Comparison of ENCODE assay signal across 18 cellular contexts in the genomic region with DNA sequence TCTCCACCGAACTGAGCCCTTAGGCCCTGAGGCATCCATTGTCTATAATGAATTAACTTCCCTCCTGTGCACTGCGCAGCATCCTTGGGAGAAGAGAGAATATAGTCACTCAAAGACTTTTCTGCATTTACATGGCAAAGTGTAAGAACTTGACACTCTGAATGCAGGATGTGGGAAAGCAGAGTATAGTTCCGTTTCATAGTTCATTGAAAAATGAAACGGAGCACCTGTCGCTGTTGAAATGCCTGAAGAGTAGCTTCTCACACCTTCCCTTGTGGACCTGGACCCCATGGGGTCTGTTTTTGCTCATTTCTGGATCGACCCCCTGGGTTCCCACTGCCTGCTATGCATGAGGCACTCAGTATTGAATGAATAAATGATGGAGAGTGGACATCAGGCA. TPM values are rescaled to one million over a fixed set of nuclear protein-coding genes. Genes with fewer than 3 reads are reported as not detected.
DNase-seq lines count a peak whose midpoint lies in the region; FAIRE-seq and TF ChIP-seq lines count a peak whose summit lies in the region.
"Had no signal": no experiment of that assay in that cellular context is flagged by ENCODE, and none has a peak within 500 bp of the region (broad histone marks: within the 10 kb centered on the region; RNA-seq: fewer than 3 reads in every experiment).

No MANE protein-coding gene starts in this region.

- H4K20me1 ChIP-seq in neural progenitor cell (ENCODE audit: low read depth): peaks cover 92% of the 10 kb centered on the region

- no peak overlapping the region for H3K4me3 ChIP-seq in neural progenitor cell
- H3K4me3 ChIP-seq: A549 had no signal

- H3K27me3 Mint-ChIP-seq in mesothelial cell of epicardium (ENCODE audit: low read depth): no peaks in the 10 kb centered on the region
- H3K27me3 Mint-ChIP-seq in neural progenitor cell (ENCODE audit: insufficient read depth, low read depth): no peaks in the 10 kb centered on the region

- H3K27ac Mint-ChIP-seq in mesothelial cell of epicardium (peak overlapping the region; percentile 87), neural progenitor cell (peak overlapping the region; percentile 73)
- H3K27ac Mint-ChIP-seq: CD4-positive, alpha-beta T cell had no signal

- peak; percentile 15 for DNase-seq in NCI-H2107 treated with DMSO at 0.1 percent for 48 hours (lab: John Stamatoyannopoulos, UW; ENCODE audit: unreplicated experiment)
- DNase-seq in NCI-H2107 (lab: John Stamatoyannopoulos, UW): no peak
- no peak for DNase-seq in mesothelial cell of epicardium (ENCODE audit: low spot score in 2 of 2, unreplicated experiment in 2 of 2)
- DNase-seq in neural progenitor cell (ENCODE audit: low spot score): no peak
- no peak for DNase-seq in urothelium cell line (ENCODE audit: low spot score)
- no peak for DNase-seq in COR-L47 (lab: John Stamatoyannopoulos, UW)
- no peak for DNase-seq in posterior cingulate gyrus
- DNase-seq in NCI-H1092 treated with DMSO at 0.1 percent for 48 hours (lab: John Stamatoyannopoulos, UW): no peak
- DNase-seq: AML-193; CD4-positive, alpha-beta T cell; DMS153; DMS79; GDM1; GOT3; H7 had no signal

- H3K36me3 Mint-ChIP-seq in mesothelial cell of epicardium: no peaks in the 10 kb centered on the region
- peaks cover 23% of the 10 kb centered on the region for H3K36me3 Mint-ChIP-seq in neural progenitor cell

- peaks cover 100% of the 10 kb centered on the region for H3K79me2 ChIP-seq in neural progenitor cell (ENCODE audit: low read depth)

- no peak overlapping the region for H3K4me2 ChIP-seq in neural progenitor cell
- H3K4me2 ChIP-seq: A549 had no signal

- H3K4me3 Mint-ChIP-seq in mesothelial cell of epicardium: no peak overlapping the region
- peak overlapping the region; percentile 66 for H3K4me3 Mint-ChIP-seq in neural progenitor cell
- H3K4me3 Mint-ChIP-seq: CD4-positive, alpha-beta T cell had no signal

- H3K36me3 ChIP-seq in neural progenitor cell: no peaks in the 10 kb centered on the region

- intact Hi-C loops in posterior cingulate gyrus (cut with DNase I): no loop called here

- peaks cover 12% of the 10 kb centered on the region for H3F3A ChIP-seq in neural progenitor cell (ENCODE audit: low read depth)

- FAIRE-seq in urothelium cell line (lab: Jason Lieb, UNC): peak; percentile 71
- FAIRE-seq: A549 had no signal

- peaks cover 29% of the 10 kb centered on the region for H3K4me1 ChIP-seq in neural progenitor cell

- no peak overlapping the region for H3K27ac ChIP-seq in neural progenitor cell
- H3K27ac ChIP-seq: 22Rv1, A549, C4-2B had no signal

- no peak for TF ChIP-seq CTCF in mesothelial cell of epicardium (IDR thresholded peaks at IDR 0.05; ENCODE audit: unreplicated experiment)
- TF ChIP-seq CTCF in neural progenitor cell (IDR thresholded peaks at IDR 0.05): no peak

- no peak overlapping the region for H2AFZ ChIP-seq in neural progenitor cell (replicated peaks)

- H3K27me3 ChIP-seq in neural progenitor cell: no peaks in the 10 kb centered on the region

- peaks cover 68% of the 10 kb centered on the region for H3K4me1 Mint-ChIP-seq in mesothelial cell of epicardium
- peaks cover 79% of the 10 kb centered on the region for H3K4me1 Mint-ChIP-seq in neural progenitor cell

- no peaks in the 10 kb centered on the region for H3K9me3 ChIP-seq in neural progenitor cell (ENCODE audit: low read depth)
- H3K9me3 ChIP-seq: A549 had no signal

- no peak overlapping the region for H3K9ac ChIP-seq in neural progenitor cell

- no peaks in the 10 kb centered on the region for H3K9me3 Mint-ChIP-seq in mesothelial cell of epicardium
- H3K9me3 Mint-ChIP-seq in neural progenitor cell: no peaks in the 10 kb centered on the region
- H3K9me3 Mint-ChIP-seq: CD4-positive, alpha-beta T cell had no signal

RNA-seq across cellular contexts. Expression of gene ZNRF3, which starts 6.3 kb away (rescaled TPM):
- total RNA-seq in mesothelial cell of epicardium (35.9 to 37.3 TPM (median 36.4 TPM) in 3 replicates), neural progenitor cell (ENCODE audit: low replicate concordance) (4.1 and 12.0 TPM in 2 replicates)
